Comparison of ENCODE assay signal across 9 cellular contexts in the genomic region with DNA sequence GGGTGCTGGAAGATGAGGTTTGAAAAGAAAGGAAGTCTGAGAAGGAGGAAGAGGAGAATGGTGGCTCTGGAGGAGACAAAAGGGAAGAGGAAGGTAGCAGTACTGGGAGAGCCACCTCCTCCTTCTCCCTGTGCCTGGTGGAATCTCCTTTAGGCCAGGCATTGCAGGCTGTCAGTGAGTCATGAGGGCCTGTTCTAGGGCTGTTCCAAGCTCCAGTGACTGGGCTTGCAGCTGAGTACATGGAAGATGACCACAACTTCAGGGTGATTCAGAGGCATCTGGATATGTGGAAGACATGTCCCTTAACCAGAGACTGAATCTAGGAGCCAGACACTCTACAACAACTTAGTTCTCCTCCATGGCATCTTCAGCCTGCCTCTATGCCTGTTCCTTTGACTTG.
DNase-seq lines count a peak whose midpoint lies in the region; ATAC-seq and TF ChIP-seq lines count a peak whose summit lies in the region.
"Had no signal": no experiment of that assay in that cellular context is flagged by ENCODE, and none has a peak within 500 bp of the region (broad histone marks: within the 10 kb centered on the region; RNA-seq: fewer than 3 reads in every experiment).

No MANE protein-coding gene starts in this region.

- no peak overlapping the region for H3K4me2 ChIP-seq in mammary epithelial cell (ENCODE audit: insufficient read depth, low read depth, low read length)

- no peaks in the 10 kb centered on the region for H3K9me3 ChIP-seq in mammary epithelial cell (replicated peaks; ENCODE audit: insufficient read depth, low read length)

- H3K4me1 ChIP-seq in mammary epithelial cell (ENCODE audit: insufficient read depth, low read length) = peaks cover 28% of the 10 kb centered on the region

- in situ Hi-C loops in mammary epithelial cell (cut with MboI; ENCODE audit: low sequenced_read_pairs in 2 of 2) = loop anchor here in 1 of 2 donors (10.0 kb wide), 1 partner anchor 102 kb away; no protein-coding TSS in a partner anchor

- H3K27ac ChIP-seq in mammary epithelial cell (ENCODE audit: insufficient read depth, low read depth, low read length) = peak overlapping the region; percentile 50

- CTCF ChIA-PET in mammary epithelial cell (lab: Charles Lee; ENCODE audit: low non-redundant PET) (interaction anchor here (0.7 kb wide), 1 partner anchor 102 kb away, joined by 3 read pairs; no protein-coding TSS in a partner anchor), HEK293T (lab: Yijun Ruan, JAX) (no interaction called here)

- no peaks in the 10 kb centered on the region for H3K9me3 Mint-ChIP-seq in type B pancreatic cell

- no peaks in the 10 kb centered on the region for H4K20me1 ChIP-seq in mammary epithelial cell (ENCODE audit: insufficient read depth, low read length)

- H3K36me3 Mint-ChIP-seq in type B pancreatic cell = no peaks in the 10 kb centered on the region

- H3K36me3 ChIP-seq in mammary epithelial cell (ENCODE audit: insufficient read depth, low read length) = no peaks in the 10 kb centered on the region

- TF ChIP-seq CTCF in mammary epithelial cell (conservative IDR thresholded peaks at IDR 0.05 in 1 of 2, IDR thresholded peaks at IDR 0.05 in 1 of 2; ENCODE audit: extremely low read depth in 1 of 2, insufficient read depth in 1 of 2, low read depth in 1 of 2, low read length in 2 of 2) (no peak), lower leg skin (IDR thresholded peaks at IDR 0.05) (no peak), type B pancreatic cell (conservative IDR thresholded peaks at IDR 0.05) (no peak)

- ATAC-seq in HG03135 (IDR thresholded peaks at IDR 0.05; ENCODE audit: unreplicated experiment) (no peak), GM21576 (IDR thresholded peaks at IDR 0.05; ENCODE audit: unreplicated experiment) (no peak)

- no peaks in the 10 kb centered on the region for H3K27me3 Mint-ChIP-seq in type B pancreatic cell

- H3K4me3 Mint-ChIP-seq in type B pancreatic cell = no peak overlapping the region

- no peak overlapping the region for H3K27ac Mint-ChIP-seq in type B pancreatic cell

- POLR2A ChIA-PET in HEK293T (lab: Yijun Ruan, JAX) = no interaction called here

- BruUV-seq in mammary epithelial cell (replicated peaks; lab: Mats Ljungman, UMichigan) = no TSS peak

- H3K4me1 Mint-ChIP-seq in type B pancreatic cell (ENCODE audit: unreplicated experiment) = peaks cover 8% of the 10 kb centered on the region

- H3K79me2 ChIP-seq in mammary epithelial cell (ENCODE audit: insufficient read depth, low read length) = no peaks in the 10 kb centered on the region

- no peak overlapping the region for H3K9ac ChIP-seq in mammary epithelial cell (ENCODE audit: insufficient read depth, low read length)

- H3K4me3 ChIP-seq in mammary epithelial cell (replicated peaks in 1 of 3; ENCODE audit: insufficient read depth in 1 of 3, low read depth in 2 of 3, low read length in 3 of 3) (no peak overlapping the region), lower leg skin (ENCODE audit: low read depth, poor library complexity, severe bottlenecking) (no peak overlapping the region)

- H3K27me3 ChIP-seq in mammary epithelial cell (ENCODE audit: insufficient read depth, low read length) = no peaks in the 10 kb centered on the region

- dilution Hi-C loops in mammary epithelial cell (cut with HindIII; ENCODE audit: low sequenced_read_pairs) = no loop called here

- intact Hi-C loops in mammary epithelial cell (cut with micrococcal nuclease) = loop anchor here (2.0 to 5.0 kb wide), 3 partner anchors 39 to 90 kb away; no protein-coding TSS in a partner anchor
- intact Hi-C loops in lower leg skin (cut with DNase I; ENCODE audit: low total_unique reads) = no loop called here

- no peak for TF ChIP-seq POLR2A in lower leg skin (IDR thresholded peaks at IDR 0.05)

- peak overlapping the region; percentile 66 for H2AFZ ChIP-seq in mammary epithelial cell (ENCODE audit: low read depth, low read length)

- peak; percentile 18 for DNase-seq in HK-2 (ENCODE audit: unreplicated experiment)
- peak; percentile 88 for DNase-seq in mammary epithelial cell
- peak; percentile 38 to 62 for DNase-seq in lower leg skin (ENCODE audit: low spot score in 2 of 2)
- peak; percentile 7 for DNase-seq in type B pancreatic cell (ENCODE audit: extremely low spot score, unreplicated experiment)
- no peak for DNase-seq in HEK293T (ENCODE audit: extremely low spot score)
- DNase-seq: NCI-H446 treated with DMSO at 0.1 percent for 48 hours, substantia nigra had no signal

TF ChIP-seq in HEK293T, 16 proteins besides CTCF, POLR2A, EP300 and RAD21:
- TF ChIP-seq ARNT (IDR thresholded peaks at IDR 0.05) (no peak), PKNOX1 (IDR thresholded peaks at IDR 0.05) (no peak), SP1 (IDR thresholded peaks at IDR 0.05) (no peak), HDGF (IDR thresholded peaks at IDR 0.05; ENCODE audit: borderline replicate concordance) (no peak), BHLHE40 (IDR thresholded peaks at IDR 0.05; ENCODE audit: borderline replicate concordance) (no peak), NFRKB (IDR thresholded peaks at IDR 0.05) (no peak), FOXA1 (IDR thresholded peaks at IDR 0.05) (no peak), FOXM1 (IDR thresholded peaks at IDR 0.05; ENCODE audit: borderline replicate concordance) (no peak)
TF ChIP-seq in HEK293T: peak in this region for 0.
